Comparison of ENCODE assay signal across 13 cellular contexts in genomic region chr17:15946611-15947120, GRCh38. TPM values are rescaled to one million over a fixed set of nuclear protein-coding genes. Genes with fewer than 3 reads are reported as not detected.
A peak's percentile ranks its signal among the peaks of the same experiment; 100 is the strongest.
DNase-seq lines count a peak whose midpoint lies in the region; ATAC-seq, FAIRE-seq and TF ChIP-seq lines count a peak whose summit lies in the region.
"Had no signal": no experiment of that assay in that cellular context is flagged by ENCODE, and none has a peak within 500 bp of the region (broad histone marks: within the 10 kb centered on the region; RNA-seq: fewer than 3 reads in every experiment).

No MANE protein-coding gene starts in this region.

- H3K4me3 ChIP-seq in AG04450 (ENCODE audit: low read depth, low read length) (peak overlapping the region; percentile 86), breast epithelium (no peak overlapping the region), mucosa of descending colon (no peak overlapping the region)

- CTCF ChIA-PET in AG04450 (lab: Charles Lee), result no interaction called here

- H3K9me3 ChIP-seq in AG04450 (ENCODE audit: control insufficient read depth, insufficient read depth, low read length) (peaks cover 10% of the 10 kb centered on the region), breast epithelium (no peaks in the 10 kb centered on the region), mucosa of descending colon (no peaks in the 10 kb centered on the region)

- TF ChIP-seq POLR2A in breast epithelium (IDR thresholded peaks at IDR 0.05), result no peak

- peak; percentile 72 for FAIRE-seq in HTR-8/SVneo (lab: Jason Lieb, UNC)
- FAIRE-seq: small intestine had no signal

- POLR2A ChIA-PET in AG04450 (lab: Yijun Ruan, JAX), result no interaction called here

- no peaks in the 10 kb centered on the region for H3K36me3 ChIP-seq in breast epithelium
- H3K36me3 ChIP-seq in mucosa of descending colon (ENCODE audit: low read depth), result no peaks in the 10 kb centered on the region

- ATAC-seq in mucosa of descending colon, result peak; percentile 22
- no peak for ATAC-seq in GM18867 (IDR thresholded peaks at IDR 0.05; ENCODE audit: unreplicated experiment)
- no peak for ATAC-seq in HG03460 (IDR thresholded peaks at IDR 0.05; ENCODE audit: unreplicated experiment)

- H3K27me3 ChIP-seq in AG04450 (ENCODE audit: control insufficient read depth, insufficient read depth, low read length), result no peaks in the 10 kb centered on the region
- H3K27me3 ChIP-seq in breast epithelium, result no peaks in the 10 kb centered on the region

- DNase-seq in AG04450 (ENCODE audit: low read depth, low spot score) (no peak), HTR-8/SVneo (ENCODE audit: insufficient read length, low spot score) (no peak), breast epithelium (ENCODE audit: low spot score in 2 of 2) (no peak), mucosa of descending colon (peak; percentile 49 to 67 (median 63)), NCI-H1436 (lab: John Stamatoyannopoulos, UW) (no peak), ACHN (no peak)
- DNase-seq: activated CD4-positive, alpha-beta T cell treated with anti-CD3 and anti-CD28 coated beads, Interleukin-2, amount 10 ng/mL, durations not matched to agents 24 days and 14 days; DMS79; MV-4-11; small intestine had no signal

- TF ChIP-seq CTCF in AG04450 (IDR thresholded peaks at IDR 0.05; ENCODE audit: low read depth, low read length) (no peak), breast epithelium (IDR thresholded peaks at IDR 0.05) (no peak), mucosa of descending colon (IDR thresholded peaks at IDR 0.05) (no peak)

- intact Hi-C loops in breast epithelium (cut with DNase I; ENCODE audit: low total_unique reads) (no loop called here), mucosa of descending colon (cut with DNase I, micrococcal nuclease) (loop anchor here in 1 of 2 donors (10.0 kb wide), 1 partner anchor 48 kb away; the partner anchor contains the start of genes TTC19 and ZSWIM7)

- H3K27ac ChIP-seq in AG04450 (ENCODE audit: low read depth, low read length), result no peak overlapping the region
- H3K27ac ChIP-seq in breast epithelium, result peak overlapping the region; percentile 29 to 48

- H3K4me1 ChIP-seq in breast epithelium, result no peaks in the 10 kb centered on the region
- peaks cover 18% of the 10 kb centered on the region for H3K4me1 ChIP-seq in mucosa of descending colon (ENCODE audit: low read depth)

- in situ Hi-C loops in ACHN (cut with HindIII; ENCODE audit: low pct_ligation_motif_present, low pct_unique_long_range_greater_than_20kb, low sequenced_read_pairs), result no loop called here

RNA-seq across cellular contexts. Expression of gene ADORA2B, which starts 1.7 kb away (rescaled TPM):
- 14.8 and 15.1 TPM in 2 replicates for polyA plus RNA-seq in AG04450 (2011; rRNA removed)
- polyA minus RNA-seq in AG04450 (2011; rRNA and poly(A)+ RNA removed), result 11.3 and 13.0 TPM in 2 replicates
- total RNA-seq in breast epithelium (1 to 10 TPM in 2 of 3 donors, under 1 TPM in 1; 0.48 to 5.6 (median 4.9) TPM), mucosa of descending colon (10 to 100 TPM; 11.9 to 32.9 (median 24.4) TPM)
- total RNA-seq: OCI-LY7 had no signal

RNA-seq across cellular contexts. Expression of gene ZSWIM7, which starts 52.8 kb away (rescaled TPM):
- polyA plus RNA-seq in AG04450 (2011; rRNA removed), result 17.8 and 22.2 TPM in 2 replicates
- polyA minus RNA-seq in AG04450 (2011; rRNA and poly(A)+ RNA removed), result 5.5 and 9.8 TPM in 2 replicates
- total RNA-seq in breast epithelium (10 to 100 TPM; 19.7 to 20.9 (median 20.3) TPM), mucosa of descending colon (10 to 100 TPM; 17.3 to 32.1 (median 26.0) TPM)

RNA-seq across cellular contexts. Expression of gene TTC19, which starts 53.0 kb away (rescaled TPM):
- 5.9 and 6.6 TPM in 2 replicates for polyA plus RNA-seq in AG04450 (2011; rRNA removed)
- polyA minus RNA-seq in AG04450 (2011; rRNA and poly(A)+ RNA removed), result 7.2 and 8.0 TPM in 2 replicates
- 100 to 1,000 TPM in 2 of 3 donors, 10 to 100 TPM in 1; 46.4 to 111 (median 105) TPM for total RNA-seq in breast epithelium
- 10 to 100 TPM; 32.5 to 52.2 (median 41.9) TPM for total RNA-seq in mucosa of descending colon

Comparison
In these comparisons a context has a peak if more than half of its experiments do, and no peak if none do; other contexts are left out.
1. DNase-seq: peak in mucosa of descending colon (3 of 3); none in AG04450 (single experiment), HTR-8/SVneo (single experiment), breast epithelium (0 of 2), NCI-H1436 (single experiment) and ACHN (single experiment).